Comparison of ENCODE assay signal across 8 cellular contexts in genomic region chr1:225426395-225427248, GRCh38. TPM values are rescaled to one million over a fixed set of nuclear protein-coding genes. Genes with fewer than 3 reads are reported as not detected.
DNase-seq lines count a peak whose midpoint lies in the region; ATAC-seq and TF ChIP-seq lines count a peak whose summit lies in the region.

No MANE protein-coding gene starts in this region.

- peak overlapping the region; percentile 89 for H3K4me3 Mint-ChIP-seq in activated T-cell treated with anti-CD3 and anti-CD28 coated beads, Interleukin-2, amount 50 U/mL, for 4 hours
- H3K4me3 Mint-ChIP-seq in nephron progenitor cell, result peak overlapping the region; percentile 92

- ATAC-seq in activated T-cell treated with anti-CD3 and anti-CD28 coated beads, Interleukin-2, amount 50 U/mL, for 4 hours, result no peak
- no peak for ATAC-seq in GM18873 (IDR thresholded peaks at IDR 0.05; ENCODE audit: low FRiP score, unreplicated experiment)
- no peak for ATAC-seq in HG02763 (IDR thresholded peaks at IDR 0.05; ENCODE audit: unreplicated experiment)

- H3K9me3 Mint-ChIP-seq in activated T-cell treated with anti-CD3 and anti-CD28 coated beads, Interleukin-2, amount 50 U/mL, for 4 hours, result no peaks in the 10 kb centered on the region
- H3K9me3 Mint-ChIP-seq in nephron progenitor cell, result peaks cover 14% of the 10 kb centered on the region

- no peaks in the 10 kb centered on the region for H3K27me3 Mint-ChIP-seq in activated T-cell treated with anti-CD3 and anti-CD28 coated beads, Interleukin-2, amount 50 U/mL, for 4 hours (ENCODE audit: low read depth)
- peaks cover 6% of the 10 kb centered on the region for H3K27me3 Mint-ChIP-seq in nephron progenitor cell (ENCODE audit: low read depth, poor library complexity)

- TF ChIP-seq CTCF in fibroblast of the aortic adventitia (IDR thresholded peaks at IDR 0.05; ENCODE audit: insufficient read depth, low read length), result no peak
- no peak for TF ChIP-seq CTCF in nephron progenitor cell (IDR thresholded peaks at IDR 0.05)

- H3K36me3 Mint-ChIP-seq in activated T-cell treated with anti-CD3 and anti-CD28 coated beads, Interleukin-2, amount 50 U/mL, for 4 hours (ENCODE audit: insufficient read depth), result peaks cover 7% of the 10 kb centered on the region
- H3K36me3 Mint-ChIP-seq in nephron progenitor cell (ENCODE audit: low read depth), result peaks cover 19% of the 10 kb centered on the region

- H3K4me1 Mint-ChIP-seq in activated T-cell treated with anti-CD3 and anti-CD28 coated beads, Interleukin-2, amount 50 U/mL, for 4 hours (ENCODE audit: low read depth), result peaks cover 60% of the 10 kb centered on the region
- peaks cover 62% of the 10 kb centered on the region for H3K4me1 Mint-ChIP-seq in nephron progenitor cell

- no peak overlapping the region for H3K27ac Mint-ChIP-seq in nephron progenitor cell

- DNase-seq in SIG-M5 treated with dmso at 0.1 percent for 504 hours (lab: John Stamatoyannopoulos, UW; ENCODE audit: unreplicated experiment) (peak; percentile 65), SIG-M5 (lab: John Stamatoyannopoulos, UW) (no peak), NCI-H1092 treated with DMSO at 0.1 percent for 48 hours (lab: John Stamatoyannopoulos, UW) (peak; percentile 70), fibroblast of the aortic adventitia (ENCODE audit: low read depth) (peak; percentile 25), nephron progenitor cell (peak; percentile 33)
- no peak for DNase-seq in activated T-cell treated with anti-CD3 and anti-CD28 coated beads, Interleukin-2, amount 50 U/mL, for 4 hours

- peak overlapping the region; percentile 89 for H3K4me3 ChIP-seq in fibroblast of the aortic adventitia (ENCODE audit: low read depth, low read length)

RNA-seq across cellular contexts. Expression of gene LBR, which starts 1.2 kb away (rescaled TPM):
- 10 to 100 TPM; 71.0 to 89.9 (median 78.9) TPM for total RNA-seq in activated T-cell treated with anti-CD3 and anti-CD28 coated beads, Interleukin-2, amount 50 U/mL, for 4 hours
- 18.9 and 32.1 TPM in 2 replicates for total RNA-seq in fibroblast of the aortic adventitia (ENCODE audit: low replicate concordance)

Comparison
In these comparisons a context has a peak if more than half of its experiments do, and no peak if none do; other contexts are left out.
1. DNase-seq: peak in SIG-M5 treated with dmso at 0.1 percent for 504 hours (single experiment), NCI-H1092 treated with DMSO at 0.1 percent for 48 hours (single experiment), fibroblast of the aortic adventitia (single experiment) and nephron progenitor cell (single experiment); none in SIG-M5 (single experiment) and activated T-cell treated with anti-CD3 and anti-CD28 coated beads, Interleukin-2, amount 50 U/mL, for 4 hours (single experiment).